Comparison of ENCODE assay signal across 24 cellular contexts in genomic region chr14:95396221-95396620, GRCh38.
"Had no signal": no experiment of that assay in that cellular context is flagged by ENCODE, and none has a peak within 500 bp of the region (broad histone marks: within the 10 kb centered on the region; RNA-seq: fewer than 3 reads in every experiment).

No MANE protein-coding gene starts in this region.

- H3K27me3 Mint-ChIP-seq: activated CD4-positive, alpha-beta T cell treated with anti-CD3 and anti-CD28 coated beads, Interleukin-2, amount 10 ng/mL, durations not matched to agents 7 days and 5 days; activated T-cell treated with anti-CD3 and anti-CD28 coated beads, Interleukin-2, amount 50 U/mL, for 24 hours; central memory CD8-positive, alpha-beta T cell; T-cell had no signal

- H3K36me3 Mint-ChIP-seq: immature natural killer cell; stimulated activated effector memory CD8-positive, alpha-beta T cell treated with anti-CD3 and anti-CD28 coated beads, Interleukin-12 subunit alpha, Interleukin-12 subunit beta, amount 100 ng/mL, for 72 hours; T-cell had no signal

- H3K27ac Mint-ChIP-seq: activated CD4-positive, alpha-beta T cell treated with anti-CD3 and anti-CD28 coated beads, Interleukin-2, amount 10 ng/mL, durations not matched to agents 7 days and 5 days; activated CD8-positive, alpha-beta T cell treated with anti-CD3 and anti-CD28 coated beads, Interleukin-2, amount 10 ng/mL, durations not matched to agents 7 days and 5 days; activated T-cell treated with anti-CD3 and anti-CD28 coated beads, Interleukin-2, amount 50 U/mL, for 24 hours; activated T-helper 2 cell treated with anti-CD3 and anti-CD28 coated beads, Interferon-gamma antibody, Interleukin-2, Interleukin-4, amounts not matched to agents 10 μg/mL and 5 μg/mL and 100 μg/mL, durations not matched to agents 14 hours and 24 hours and 36 hours; immature natural killer cell; stimulated activated effector memory CD8-positive, alpha-beta T cell treated with anti-CD3 and anti-CD28 coated beads, Interleukin-12 subunit alpha, Interleukin-12 subunit beta, amount 100 ng/mL, for 72 hours; T-cell had no signal

- H3K9me3 Mint-ChIP-seq: activated T-helper 2 cell treated with anti-CD3 and anti-CD28 coated beads, Interferon-gamma antibody, Interleukin-2, Interleukin-4, amounts not matched to agents 10 μg/mL and 5 μg/mL and 100 μg/mL, durations not matched to agents 14 hours and 24 hours and 36 hours; central memory CD8-positive, alpha-beta T cell; immature natural killer cell; stimulated activated effector memory CD8-positive, alpha-beta T cell treated with anti-CD3 and anti-CD28 coated beads, Interleukin-12 subunit alpha, Interleukin-12 subunit beta, amount 100 ng/mL, for 72 hours had no signal

- ATAC-seq: activated CD4-positive, CD25-positive, alpha-beta regulatory T cell treated with anti-CD3 and anti-CD28 coated beads, Interleukin-2, amount 50 U/mL, for 24 hours; activated CD8-positive, alpha-beta T cell treated with anti-CD3 and anti-CD28 coated beads, Interleukin-2, amount 10 ng/mL, durations not matched to agents 7 days and 5 days; gastroesophageal sphincter; sciatic nerve; stimulated activated effector memory CD8-positive, alpha-beta T cell treated with anti-CD3 and anti-CD28 coated beads, Interleukin-12 subunit alpha, Interleukin-12 subunit beta, amount 100 ng/mL, for 72 hours; T-cell had no signal

- H3K4me3 Mint-ChIP-seq: activated CD4-positive, alpha-beta T cell treated with anti-CD3 and anti-CD28 coated beads, Interleukin-2, amount 10 ng/mL, durations not matched to agents 7 days and 5 days; activated CD8-positive, alpha-beta T cell treated with anti-CD3 and anti-CD28 coated beads, Interleukin-2, amount 10 ng/mL, durations not matched to agents 7 days and 5 days; activated T-cell treated with anti-CD3 and anti-CD28 coated beads, Interleukin-2, amount 50 U/mL, for 24 hours; central memory CD8-positive, alpha-beta T cell; immature natural killer cell; nephron; stimulated activated effector memory CD8-positive, alpha-beta T cell treated with anti-CD3 and anti-CD28 coated beads, Interleukin-12 subunit alpha, Interleukin-12 subunit beta, amount 100 ng/mL, for 72 hours; T-cell had no signal

- H3K4me3 ChIP-seq: ascending aorta, colonic mucosa, gastroesophageal sphincter, heart right ventricle, smooth muscle cell, transverse colon, uterus had no signal

- DNase-seq: activated CD4-positive, alpha-beta T cell treated with anti-CD3 and anti-CD28 coated beads, Interleukin-2, amount 10 ng/mL, durations not matched to agents 7 days and 5 days; activated CD8-positive, alpha-beta T cell treated with anti-CD3 and anti-CD28 coated beads, Interleukin-2, amount 10 ng/mL, durations not matched to agents 7 days and 5 days; activated naive CD4-positive, alpha-beta T cell treated with Interleukin-2 at 50 U/mL for 16 hours; activated T-cell treated with anti-CD3 and anti-CD28 coated beads, Interleukin-2, amount 50 U/mL, for 24 hours; colonic mucosa; heart right ventricle; immature natural killer cell; left ventricle myocardium superior; mesenchymal stem cell; nucleus accumbens; stimulated activated CD4-positive, alpha-beta T cell treated with anti-CD3 and anti-CD28 coated beads, Interleukin-4, amount 100 ng/mL, for 24 hours; T-cell; T1000; transverse colon; uterus had no signal

- H3K4me1 Mint-ChIP-seq: central memory CD8-positive, alpha-beta T cell; immature natural killer cell; stimulated activated effector memory CD8-positive, alpha-beta T cell treated with anti-CD3 and anti-CD28 coated beads, Interleukin-12 subunit alpha, Interleukin-12 subunit beta, amount 100 ng/mL, for 72 hours had no signal
